In the genomic region with DNA sequence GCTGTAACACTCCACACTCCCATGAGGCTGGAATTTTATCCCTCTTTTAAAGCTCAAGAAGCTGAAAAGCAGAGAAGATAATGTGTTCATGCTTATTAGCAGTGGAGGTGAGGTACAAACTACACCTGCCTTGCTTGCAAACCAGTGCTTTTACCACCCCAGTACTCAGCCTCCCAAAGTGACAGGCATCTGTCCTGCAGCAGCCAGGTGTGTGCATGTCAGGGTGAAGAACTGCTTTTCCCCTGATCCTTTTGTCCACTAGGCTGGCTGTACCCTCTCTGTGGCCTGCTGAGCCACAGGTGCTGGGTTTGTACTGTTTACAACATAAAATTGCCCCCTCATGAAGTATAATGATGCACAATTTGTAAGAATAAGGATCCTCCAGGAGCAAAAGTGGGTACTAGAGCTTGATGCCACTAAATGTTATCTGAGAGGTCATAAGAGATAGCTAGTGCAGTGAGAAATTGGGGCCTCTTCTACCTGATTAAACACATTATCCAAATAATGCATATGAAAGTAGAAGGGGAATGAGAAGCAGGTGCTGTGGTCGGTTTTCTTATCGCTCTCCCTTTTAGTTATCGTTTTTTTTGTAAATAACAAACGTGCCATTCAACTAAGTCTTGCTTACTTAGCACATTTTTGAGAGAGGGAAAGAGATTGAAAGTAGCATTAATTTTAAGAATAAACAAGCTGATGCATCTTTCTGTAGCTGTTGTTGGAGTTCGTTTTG, we compare ENCODE assay signal across 15 cellular contexts. TPM values are rescaled to one million over a fixed set of nuclear protein-coding genes. Genes with fewer than 3 reads are reported as not detected.
DNase-seq lines count a peak whose midpoint lies in the region; ATAC-seq and TF ChIP-seq lines count a peak whose summit lies in the region.
"Had no signal": no experiment of that assay in that cellular context is flagged by ENCODE, and none has a peak within 500 bp of the region (broad histone marks: within the 10 kb centered on the region; RNA-seq: fewer than 3 reads in every experiment).

No MANE protein-coding gene starts in this region.

- H3K36me3 Mint-ChIP-seq in naive thymus-derived CD8-positive, alpha-beta T cell: no peaks in the 10 kb centered on the region
- H3K36me3 Mint-ChIP-seq: activated naive CD4-positive, alpha-beta T cell treated with anti-CD3 and anti-CD28 coated beads, Interleukin-2, amount 10 ng/mL, durations not matched to agents 7 days and 5 days had no signal

- H3K4me3 ChIP-seq in OCI-LY7 (ENCODE audit: low read depth, low read length, poor library complexity, severe bottlenecking) (no peak overlapping the region), trophoblast cell (ENCODE audit: low read depth, low read length) (no peak overlapping the region)
- H3K4me3 ChIP-seq: transverse colon had no signal

- H3K27ac Mint-ChIP-seq in naive thymus-derived CD8-positive, alpha-beta T cell: no peak overlapping the region
- H3K27ac Mint-ChIP-seq: activated B cell treated with CpG ODN at 0.5 μM for 24 hours; activated naive CD4-positive, alpha-beta T cell treated with anti-CD3 and anti-CD28 coated beads, Interleukin-2, amount 10 ng/mL, durations not matched to agents 7 days and 5 days had no signal

- WGBS in trophoblast cell (ENCODE audit: extremely low coverage, insufficient coverage, insufficient read length): no CpG with 5 or more reads among the region's 5 CpGs

- no peak overlapping the region for H3K9ac ChIP-seq in trophoblast cell (ENCODE audit: low read length)

- peaks cover 2 to 9% (median 8%) of the 10 kb centered on the region in 4 donors for H3K4me1 Mint-ChIP-seq in naive thymus-derived CD8-positive, alpha-beta T cell

- peaks cover 0 to 2% (median 0%) of the 10 kb centered on the region in 9 donors for H3K9me3 Mint-ChIP-seq in naive thymus-derived CD8-positive, alpha-beta T cell
- H3K9me3 Mint-ChIP-seq: activated B cell treated with CpG ODN at 0.5 μM for 24 hours; activated naive CD4-positive, alpha-beta T cell treated with anti-CD3 and anti-CD28 coated beads, Interleukin-2, amount 10 ng/mL, durations not matched to agents 7 days and 5 days had no signal

- H2BK5ac ChIP-seq in trophoblast cell (ENCODE audit: low read depth, low read length, poor library complexity): no peak overlapping the region

- H3K4me1 ChIP-seq in OCI-LY7 (ENCODE audit: insufficient read depth, low read length, poor library complexity, severe bottlenecking): peaks cover 15% of the 10 kb centered on the region
- H3K4me1 ChIP-seq in trophoblast cell (ENCODE audit: control insufficient read depth in 1 of 2, insufficient read depth in 2 of 2, low read length in 2 of 2): no peaks in the 10 kb centered on the region
- H3K4me1 ChIP-seq: transverse colon had no signal

- POLR2A ChIA-PET in OCI-LY7 (lab: Charles Lee): interaction anchor here (0.6 to 1.4 kb wide), 7 partner anchors 10 to 777 kb away, joined by 3 to 4 read pairs (median 3); no protein-coding TSS in a partner anchor
- POLR2A ChIA-PET in naive thymus-derived CD8-positive, alpha-beta T cell (lab: Charles Lee): no interaction called here

- H4K91ac ChIP-seq in trophoblast cell (ENCODE audit: low read depth, low read length): peak overlapping the region; percentile 10

- no peaks in the 10 kb centered on the region for H3K79me1 ChIP-seq in trophoblast cell (ENCODE audit: low read length)

- DNase-seq in NCI-H2029 (lab: John Stamatoyannopoulos, UW): peak; percentile 48
- DNase-seq in OCI-LY7 (ENCODE audit: low spot score): no peak
- no peak for DNase-seq in trophoblast cell
- no peak for DNase-seq in DMS 273 (lab: John Stamatoyannopoulos, UW; ENCODE audit: unreplicated experiment)
- DNase-seq in naive thymus-derived CD8-positive, alpha-beta T cell: no peak
- no peak for DNase-seq in cerebellum (ENCODE audit: low spot score)
- DNase-seq: activated B cell treated with CpG ODN at 0.5 μM for 24 hours; C1 segment of cervical spinal cord; NCI-H1694; stimulated activated CD4-positive, alpha-beta T cell treated with anti-CD3 and anti-CD28 coated beads, Interleukin-15, amount 100 ng/mL, for 24 hours; transverse colon had no signal

- no peak for TF ChIP-seq CTCF in OCI-LY7 (conservative IDR thresholded peaks at IDR 0.05; ENCODE audit: low read length)

- no peak overlapping the region for H3K4ac ChIP-seq in trophoblast cell (ENCODE audit: low read depth, low read length)

- CTCF ChIA-PET in OCI-LY7 (lab: Charles Lee; ENCODE audit: unreplicated experiment): interaction anchor here (0.6 to 1.2 kb wide), 2 partner anchors 8 to 459 kb away, joined by 3 to 4 read pairs; no protein-coding TSS in a partner anchor

- H3K9me3 ChIP-seq in OCI-LY7 (ENCODE audit: low read length) (no peaks in the 10 kb centered on the region), trophoblast cell (ENCODE audit: insufficient read depth, low read depth, low read length) (no peaks in the 10 kb centered on the region)
- H3K9me3 ChIP-seq: transverse colon had no signal

- no peak overlapping the region for H3K23ac ChIP-seq in trophoblast cell (ENCODE audit: low read length)

- H4K8ac ChIP-seq in trophoblast cell (ENCODE audit: low read depth, low read length): no peak overlapping the region

- intact Hi-C loops in OCI-LY7 (cut with micrococcal nuclease; ENCODE audit: unreplicated experiment): loop anchor here (2.0 kb wide), 1 partner anchor 515 kb away; no protein-coding TSS in a partner anchor

- peak overlapping the region in 3 of 10 donors; percentile 5 to 31 (median 30) for H3K4me3 Mint-ChIP-seq in naive thymus-derived CD8-positive, alpha-beta T cell
- H3K4me3 Mint-ChIP-seq: activated B cell treated with CpG ODN at 0.5 μM for 24 hours; activated naive CD4-positive, alpha-beta T cell treated with anti-CD3 and anti-CD28 coated beads, Interleukin-2, amount 10 ng/mL, durations not matched to agents 7 days and 5 days had no signal

- peak overlapping the region; percentile 39 for H2AK5ac ChIP-seq in trophoblast cell (ENCODE audit: low read length)

- H2AFZ ChIP-seq in OCI-LY7 (ENCODE audit: low read length) (peak overlapping the region; percentile 84), trophoblast cell (ENCODE audit: insufficient read depth, low read length, poor library complexity) (no peak overlapping the region)

- H3K27ac ChIP-seq in OCI-LY7 (ENCODE audit: low read depth, low read length, poor library complexity, severe bottlenecking): no peak overlapping the region
- H3K27ac ChIP-seq in trophoblast cell (ENCODE audit: low read depth, low read length): no peak overlapping the region
- H3K27ac ChIP-seq: transverse colon had no signal

- no peak overlapping the region for H4K12ac ChIP-seq in trophoblast cell (ENCODE audit: low read depth, low read length)

- peak; percentile 14 for ATAC-seq in HG03432 (IDR thresholded peaks at IDR 0.05; ENCODE audit: unreplicated experiment)
- ATAC-seq in naive thymus-derived CD8-positive, alpha-beta T cell: no peak

- H3K36me3 ChIP-seq in OCI-LY7 (ENCODE audit: insufficient read depth, low read length) (no peaks in the 10 kb centered on the region), trophoblast cell (ENCODE audit: control insufficient read depth in 1 of 2, insufficient read depth in 2 of 2, low read length in 2 of 2) (no peaks in the 10 kb centered on the region)
- H3K36me3 ChIP-seq: transverse colon had no signal

- H3K27me3 ChIP-seq in trophoblast cell (ENCODE audit: insufficient read depth, low read length): no peaks in the 10 kb centered on the region
- H3K27me3 ChIP-seq: transverse colon had no signal

- no peak overlapping the region for H3K14ac ChIP-seq in trophoblast cell (ENCODE audit: low read length)

- H4K20me1 ChIP-seq in OCI-LY7 (ENCODE audit: insufficient read depth, low read length): no peaks in the 10 kb centered on the region

- BruUV-seq in OCI-LY7 (replicated peaks; lab: Mats Ljungman, UMichigan): no TSS peak

- H3K4me2 ChIP-seq in OCI-LY7 (ENCODE audit: low read length) (peak overlapping the region; percentile 34; the same call in 1 of the 2 replicates), trophoblast cell (ENCODE audit: low read length) (no peak overlapping the region)

- peak overlapping the region; percentile 12 for H2BK12ac ChIP-seq in trophoblast cell (ENCODE audit: low read length)

- no peak overlapping the region for H3K18ac ChIP-seq in trophoblast cell (ENCODE audit: low read length)

- H3K9me2 ChIP-seq in OCI-LY7 (ENCODE audit: insufficient read depth, low read length): no peaks in the 10 kb centered on the region

- no peak overlapping the region for H2BK120ac ChIP-seq in trophoblast cell (ENCODE audit: insufficient read depth, low read length, poor library complexity)

- H3K79me2 ChIP-seq in OCI-LY7 (ENCODE audit: insufficient read depth, low read depth, low read length) (no peaks in the 10 kb centered on the region), trophoblast cell (ENCODE audit: control insufficient read depth, insufficient read depth, low read length, poor library complexity) (no peaks in the 10 kb centered on the region)

- no peaks in the 10 kb centered on the region for H3K27me3 Mint-ChIP-seq in naive thymus-derived CD8-positive, alpha-beta T cell
- H3K27me3 Mint-ChIP-seq: activated B cell treated with CpG ODN at 0.5 μM for 24 hours had no signal

RNA-seq across cellular contexts. Expression of a gene that starts 39.2 kb away (rescaled TPM):
- not detected in 2 replicates for total RNA-seq in OCI-LY7 (2014; rRNA removed; shearing (Covaris generic))
- total RNA-seq in OCI-LY7 (2022): not detected in 2 replicates
- 0.19 and 0.26 TPM in 2 replicates for polyA plus RNA-seq in trophoblast cell (2013)
- total RNA-seq in naive thymus-derived CD8-positive, alpha-beta T cell: not detected
- not detected for polyA plus RNA-seq in naive thymus-derived CD8-positive, alpha-beta T cell
- total RNA-seq in cerebellum: 0.27 TPM
- total RNA-seq: activated B cell treated with CpG ODN at 0.5 μM for 24 hours, endothelial cell of umbilical vein, transverse colon had no signal
- polyA plus RNA-seq: endothelial cell of umbilical vein, keratinocyte had no signal
